In genomic region chr9:136882109-136882946, GRCh38 we compare ENCODE assay signal across 1 cellular context.
TF ChIP-seq lines count a peak whose summit lies in the region.

No MANE protein-coding gene starts in this region.

TF ChIP-seq in IMR-90, 13 proteins besides CTCF, POLR2A, EP300 and RAD21 (continued from another document):
- TF ChIP-seq CEBPB (IDR thresholded peaks at IDR 0.05; ENCODE audit: low read depth, low read length) (peak; percentile 62), USF2 (IDR thresholded peaks at IDR 0.05; ENCODE audit: low read depth, low read length) (peak; percentile 82), ELK1 (IDR thresholded peaks at IDR 0.05; ENCODE audit: borderline replicate concordance, low read depth, low read length) (no peak), FOS (IDR thresholded peaks at IDR 0.05; ENCODE audit: low read depth, low read length) (peak; percentile 74), MXI1 (IDR thresholded peaks at IDR 0.05; ENCODE audit: borderline replicate concordance, low read depth, low read length) (peak; percentile 82; the same call in 1 of the 2 replicates)
TF ChIP-seq in IMR-90: peak in this region for 5.
